Comparison of ENCODE assay signal across 9 cellular contexts in genomic region chr5:35183243-35183955, GRCh38. TPM values are rescaled to one million over a fixed set of nuclear protein-coding genes. Genes with fewer than 3 reads are reported as not detected.
A peak's percentile ranks its signal among the peaks of the same experiment; 100 is the strongest.
DNase-seq lines count a peak whose midpoint lies in the region; ATAC-seq and TF ChIP-seq lines count a peak whose summit lies in the region.
"Had no signal": no experiment of that assay in that cellular context is flagged by ENCODE, and none has a peak within 500 bp of the region (broad histone marks: within the 10 kb centered on the region; RNA-seq: fewer than 3 reads in every experiment).

No MANE protein-coding gene starts in this region.

- ATAC-seq in GM19395 (IDR thresholded peaks at IDR 0.05; ENCODE audit: unreplicated experiment): peak; percentile 72

- H2AFZ ChIP-seq in SK-N-SH (ENCODE audit: low read depth) (no peak overlapping the region), parathyroid adenoma (no peak overlapping the region)

- TF ChIP-seq CTCF in Calu3 (IDR thresholded peaks at IDR 0.05; ENCODE audit: unreplicated experiment): no peak
- peak; percentile 63 for TF ChIP-seq CTCF in SK-N-SH (IDR thresholded peaks at IDR 0.05)
- peak; percentile 81 for TF ChIP-seq CTCF in fibroblast of mammary gland (conservative IDR thresholded peaks at IDR 0.05; ENCODE audit: control insufficient read depth, insufficient read depth, low read depth, low read length)
- TF ChIP-seq CTCF in parathyroid adenoma (IDR thresholded peaks at IDR 0.05): peak; percentile 51

- H3K27me3 Mint-ChIP-seq in Calu3 (ENCODE audit: unreplicated experiment): peaks cover 11% of the 10 kb centered on the region

- no peaks in the 10 kb centered on the region for H3K9me2 ChIP-seq in SK-N-SH

- no peak overlapping the region for H3K9ac ChIP-seq in SK-N-SH
- H3K9ac ChIP-seq in parathyroid adenoma: no peak overlapping the region

- peaks cover 8% of the 10 kb centered on the region for H3K4me1 Mint-ChIP-seq in Calu3 (ENCODE audit: low read depth, unreplicated experiment)

- no peak for TF ChIP-seq EP300 in SK-N-SH (IDR thresholded peaks at IDR 0.05; ENCODE audit: borderline replicate concordance in 1 of 2, low read depth in 1 of 2, low read length in 1 of 2)

- H3F3A ChIP-seq in SK-N-SH (replicated peaks; ENCODE audit: insufficient read depth): no peaks in the 10 kb centered on the region

- no TSS peak for BruUV-seq in Calu3 (replicated peaks; lab: Mats Ljungman, UMichigan)

- CTCF ChIA-PET in Calu3 (lab: Charles Lee): no interaction called here
- CTCF ChIA-PET in SK-N-SH (lab: Yijun Ruan, JAX): interaction anchor here (0.6 to 2.4 kb wide), 10 partner anchors 9 to 243 kb away, joined by 3 to 16 read pairs (median 4); no protein-coding TSS in a partner anchor

- H3K4me2 ChIP-seq in SK-N-SH (no peak overlapping the region), parathyroid adenoma (ENCODE audit: low read length) (peak overlapping the region; percentile 39)

- H3K27me3 ChIP-seq in SK-N-SH (ENCODE audit: insufficient read depth) (peaks cover 8% of the 10 kb centered on the region; the same call in 1 of the 2 replicates), parathyroid adenoma (ENCODE audit: control insufficient read depth, insufficient read depth, low read length) (no peaks in the 10 kb centered on the region)

- no peak overlapping the region for H3K4me3 ChIP-seq in SK-N-SH (ENCODE audit: low read depth in 2 of 2, low read length in 1 of 2)
- no peak overlapping the region for H3K4me3 ChIP-seq in fibroblast of mammary gland (ENCODE audit: control insufficient read depth, low read depth, low read length)
- peak overlapping the region; percentile 30 for H3K4me3 ChIP-seq in parathyroid adenoma (ENCODE audit: low read depth, low read length)

- intact Hi-C loops in Calu3 (cut with micrococcal nuclease; ENCODE audit: unreplicated experiment): loop anchor here (2.0 kb wide), 1 partner anchor 95 kb away; no protein-coding TSS in a partner anchor

- H3K27ac Mint-ChIP-seq in Calu3 (ENCODE audit: unreplicated experiment): no peak overlapping the region

- DNase-seq in Calu3 (peak; percentile 44), HS-27A (ENCODE audit: low read depth) (peak; percentile 38), SK-N-SH (peak; percentile 31), fibroblast of mammary gland (ENCODE audit: low read depth) (peak; percentile 74), OCI-M2 (lab: John Stamatoyannopoulos, UW; ENCODE audit: unreplicated experiment) (no peak)
- no peak for DNase-seq in effector CD8-positive, alpha-beta T cell (lab: John Stamatoyannopoulos, UW)

- H3K4me1 ChIP-seq in SK-N-SH (ENCODE audit: control insufficient read depth in 1 of 2, insufficient read depth in 2 of 2, low read depth in 1 of 2, low read length in 1 of 2) (no peaks in the 10 kb centered on the region), parathyroid adenoma (peaks cover 69% of the 10 kb centered on the region)

- no peaks in the 10 kb centered on the region for H3K36me3 ChIP-seq in SK-N-SH (replicated peaks in 1 of 2; ENCODE audit: control insufficient read depth in 1 of 2, insufficient read depth in 2 of 2, low read length in 1 of 2)
- H3K36me3 ChIP-seq in parathyroid adenoma (ENCODE audit: control insufficient read depth, insufficient read depth, low read length): no peaks in the 10 kb centered on the region

- H3K27ac ChIP-seq in SK-N-SH (ENCODE audit: low read depth in 2 of 2, low read length in 1 of 2): no peak overlapping the region
- H3K27ac ChIP-seq in parathyroid adenoma: peak overlapping the region; percentile 76

- peaks cover 3% of the 10 kb centered on the region for H3K9me3 Mint-ChIP-seq in Calu3 (ENCODE audit: low read depth, unreplicated experiment)

- peak; percentile 69 for TF ChIP-seq RAD21 in SK-N-SH (IDR thresholded peaks at IDR 0.05; ENCODE audit: low read length)

- POLR2A ChIA-PET in SK-N-SH (lab: Yijun Ruan, JAX): no interaction called here

- WGBS in SK-N-SH (ENCODE audit: low lambda C conversion rate): 14% methylated on average over 4 of the region's 4 CpGs

- no peaks in the 10 kb centered on the region for H3K36me3 Mint-ChIP-seq in Calu3 (ENCODE audit: insufficient read depth, unreplicated experiment)

- H3K4me3 Mint-ChIP-seq in Calu3 (ENCODE audit: low read depth, unreplicated experiment): no peak overlapping the region

- no peaks in the 10 kb centered on the region for H4K20me1 ChIP-seq in SK-N-SH (ENCODE audit: insufficient read depth)

- no peaks in the 10 kb centered on the region for H3K79me2 ChIP-seq in SK-N-SH (ENCODE audit: insufficient read depth)
- H3K79me2 ChIP-seq in parathyroid adenoma: peaks cover 62% of the 10 kb centered on the region

- H3K9me3 ChIP-seq in SK-N-SH (no peaks in the 10 kb centered on the region), parathyroid adenoma (ENCODE audit: control insufficient read depth, low read length) (no peaks in the 10 kb centered on the region)

TF ChIP-seq in SK-N-SH, 30 proteins besides CTCF, POLR2A, EP300 and RAD21:
- TF ChIP-seq SMC3 (IDR thresholded peaks at IDR 0.05; ENCODE audit: low read depth, low read length) (peak; percentile 64), CHD2 (IDR thresholded peaks at IDR 0.05; ENCODE audit: low read length, partially characterized antibody) (no peak)

RNA-seq across cellular contexts. Expression of gene PRLR, which starts 46.9 kb away (rescaled TPM):
- 0.59 and 1.2 TPM in 2 replicates for total RNA-seq in Calu3 (2022)
- polyA plus RNA-seq in SK-N-SH (2012; rRNA removed): 0.13 and 0.34 TPM in 2 replicates
- 0.06 and 0.17 TPM in 2 replicates for polyA plus RNA-seq in SK-N-SH (2012; cell fraction: cytosol; rRNA removed)
- polyA plus RNA-seq in SK-N-SH (2012; cell fraction: nucleus; rRNA removed): 0.01 and 0.15 TPM in 2 replicates
- total RNA-seq: T-helper 1 cell treated with Interleukin-12 subunit alpha and Interleukin-12 subunit beta and Interleukin-4 antibody, amounts not matched to agents 30 ng/mL and 1 ng/mL, for 36 hours had no signal

Comparison
In these comparisons a context has a peak if more than half of its experiments do, and no peak if none do; other contexts are left out.
1. DNase-seq: peak in Calu3 (single experiment), HS-27A (single experiment), SK-N-SH (single experiment) and fibroblast of mammary gland (single experiment); none in effector CD8-positive, alpha-beta T cell (single experiment) and OCI-M2 (single experiment).